In genomic region chr16:72551649-72552048, GRCh38 we compare ENCODE assay signal across 8 cellular contexts.
"Had no signal": no experiment of that assay in that cellular context is flagged by ENCODE, and none has a peak within 500 bp of the region (broad histone marks: within the 10 kb centered on the region; RNA-seq: fewer than 3 reads in every experiment).

No MANE protein-coding gene starts in this region.

- DNase-seq: GDM1, GF-D8 had no signal

- H3K4me3 ChIP-seq: GM12878 had no signal

- FAIRE-seq: G401.6, GM12878, GM12891, GM12892, GM18507, GM19239 had no signal

- ATAC-seq: GM12878 had no signal
